Comparison of ENCODE assay signal across 9 cellular contexts in genomic region chr16:88331989-88332920, GRCh38. TPM values are rescaled to one million over a fixed set of nuclear protein-coding genes. Genes with fewer than 3 reads are reported as not detected.
DNase-seq lines count a peak whose midpoint lies in the region; ATAC-seq lines count a peak whose summit lies in the region.
"Had no signal": no experiment of that assay in that cellular context is flagged by ENCODE, and none has a peak within 500 bp of the region (broad histone marks: within the 10 kb centered on the region; RNA-seq: fewer than 3 reads in every experiment).

No MANE protein-coding gene starts in this region.

- peaks cover 22% of the 10 kb centered on the region for H3K9me3 Mint-ChIP-seq in activated naive CD4-positive, alpha-beta T cell treated with anti-CD3 and anti-CD28 coated beads, Interleukin-2, amount 10 ng/mL, durations not matched to agents 7 days and 5 days

- H3K4me3 Mint-ChIP-seq in activated naive CD4-positive, alpha-beta T cell treated with anti-CD3 and anti-CD28 coated beads, Interleukin-2, amount 10 ng/mL, durations not matched to agents 7 days and 5 days = no peak overlapping the region

- H3K4me1 Mint-ChIP-seq in activated naive CD4-positive, alpha-beta T cell treated with anti-CD3 and anti-CD28 coated beads, Interleukin-2, amount 10 ng/mL, durations not matched to agents 7 days and 5 days = no peaks in the 10 kb centered on the region

- no peak overlapping the region for H3K27ac Mint-ChIP-seq in activated naive CD4-positive, alpha-beta T cell treated with anti-CD3 and anti-CD28 coated beads, Interleukin-2, amount 10 ng/mL, durations not matched to agents 7 days and 5 days

- H3K27me3 Mint-ChIP-seq in activated naive CD4-positive, alpha-beta T cell treated with anti-CD3 and anti-CD28 coated beads, Interleukin-2, amount 10 ng/mL, durations not matched to agents 7 days and 5 days = peaks cover 12% of the 10 kb centered on the region

- H3K36me3 Mint-ChIP-seq in activated naive CD4-positive, alpha-beta T cell treated with anti-CD3 and anti-CD28 coated beads, Interleukin-2, amount 10 ng/mL, durations not matched to agents 7 days and 5 days = no peaks in the 10 kb centered on the region

- DNase-seq in GM04503 (ENCODE audit: low read depth) (peak; percentile 99), SW480 (ENCODE audit: low spot score) (peak; percentile 86), foreskin melanocyte (peak; percentile 64), skeletal muscle cell (ENCODE audit: low read depth) (peak; percentile 99), germinal center (ENCODE audit: low spot score) (no peak), occipital lobe (lab: John Stamatoyannopoulos, UW) (no peak)
- no peak for DNase-seq in activated naive CD4-positive, alpha-beta T cell treated with anti-CD3 and anti-CD28 coated beads, Interleukin-2, amount 10 ng/mL, durations not matched to agents 7 days and 5 days
- DNase-seq: stimulated activated naive CD4-positive, alpha-beta T cell treated with Interleukin-2 at 50 U/mL for 16 hours had no signal

- CTCF ChIA-PET in activated naive CD4-positive, alpha-beta T cell treated with anti-CD3 and anti-CD28 coated beads, Interleukin-2, amount 10 ng/mL, durations not matched to agents 7 days and 5 days (lab: Charles Lee) = no interaction called here

- no peak for ATAC-seq in HG02642 (IDR thresholded peaks at IDR 0.05; ENCODE audit: poor library complexity, unreplicated experiment)

- no peak overlapping the region for H3K4me3 ChIP-seq in skeletal muscle cell (ENCODE audit: low read depth, low read length)

RNA-seq across cellular contexts. Expression of gene ZNF469, which starts 50.5 kb away (rescaled TPM):
- total RNA-seq in occipital lobe = 0.31 TPM

Comparison
In these comparisons a context has a peak if more than half of its experiments do, and no peak if none do; other contexts are left out.
1. DNase-seq: peak in GM04503 (single experiment), SW480 (single experiment), foreskin melanocyte (single experiment) and skeletal muscle cell (single experiment); none in activated naive CD4-positive, alpha-beta T cell treated with anti-CD3 and anti-CD28 coated beads, Interleukin-2, amount 10 ng/mL, durations not matched to agents 7 days and 5 days (single experiment), germinal center (single experiment) and occipital lobe (single experiment).